ENCODE assay signal across 19 cellular contexts in genomic region chr6:10395946-10396577, GRCh38. TPM values are rescaled to one million over a fixed set of nuclear protein-coding genes. Genes with fewer than 3 reads are reported as not detected.
DNase-seq lines count a peak whose midpoint lies in the region; ATAC-seq, FAIRE-seq and TF ChIP-seq lines count a peak whose summit lies in the region.
"Had no signal": no experiment of that assay in that cellular context is flagged by ENCODE, and none has a peak within 500 bp of the region (broad histone marks: within the 10 kb centered on the region; RNA-seq: fewer than 3 reads in every experiment).

No MANE protein-coding gene starts in this region.

- 60% methylated on average over 9 of the region's 9 CpGs for WGBS in K562 (ENCODE audit: insufficient coverage, low coverage, missing lambda C conversion rate)
- 15 to 19% (median 18%) methylated on average over 9 of the region's 9 CpGs for WGBS in stomach, 5 donors

- TF ChIP-seq RAD21 in K562 (CRISPR knock-in tag; conservative IDR thresholded peaks at IDR 0.05 in 1 of 2, IDR thresholded peaks at IDR 0.05 in 1 of 2), result no peak

- peak; percentile 63 for ATAC-seq in K562
- no peak for ATAC-seq in HG02798 (IDR thresholded peaks at IDR 0.05; ENCODE audit: poor library complexity, unreplicated experiment)
- ATAC-seq in GM21515 (IDR thresholded peaks at IDR 0.05; ENCODE audit: unreplicated experiment), result no peak
- ATAC-seq: left colon, mucosa of descending colon had no signal

- TF ChIP-seq POLR2A in K562 (conservative IDR thresholded peaks at IDR 0.05) (no peak), stomach (IDR thresholded peaks at IDR 0.05) (no peak)

- no peaks in the 10 kb centered on the region for H4K20me1 ChIP-seq in K562 (replicated peaks; ENCODE audit: control insufficient read depth, insufficient read depth, low read length)

- no peaks in the 10 kb centered on the region for H3K27me3 ChIP-seq in K562 (ENCODE audit: control insufficient read depth in 2 of 2, insufficient read depth in 2 of 2, low read length in 2 of 2)
- H3K27me3 ChIP-seq in stomach, result peaks cover 23 to 100% (median 86%) of the 10 kb centered on the region in 3 donors

- TF ChIP-seq CTCF in K562 (IDR thresholded peaks at IDR 0.05 in 2 of 3, conservative IDR thresholded peaks at IDR 0.05 in 1 of 3; ENCODE audit: insufficient read depth in 2 of 3, low read depth in 1 of 3, low read length in 3 of 3), result no peak
- no peak for TF ChIP-seq CTCF in neural crest cell (conservative IDR thresholded peaks at IDR 0.05)
- no peak for TF ChIP-seq CTCF in stomach (IDR thresholded peaks at IDR 0.05)

- POLR2A ChIA-PET in K562 (lab: Yijun Ruan, JAX), result interaction anchor here (0.7 to 1.1 kb wide), 4 partner anchors 8 to 80 kb away, joined by 3 to 4 read pairs (median 3); no protein-coding TSS in a partner anchor

- H3K4me2 ChIP-seq in K562 (ENCODE audit: insufficient read depth, low read length), result no peak overlapping the region

- H2AFZ ChIP-seq in K562 (ENCODE audit: low read depth, low read length), result peak overlapping the region; percentile 85

- intact Hi-C loops in K562 (cut with micrococcal nuclease) (no loop called here), stomach (cut with DNase I; ENCODE audit: low total_unique reads) (no loop called here)

- CTCF ChIA-PET in K562 (lab: Yijun Ruan, JAX; ENCODE audit: low intra/inter-chr PET ratio), result no interaction called here

- peaks cover 2% of the 10 kb centered on the region for H3K36me3 Mint-ChIP-seq in IgD-negative memory B cell
- H3K36me3 Mint-ChIP-seq in neural crest cell (ENCODE audit: low read depth), result peaks cover 2% of the 10 kb centered on the region

- H3K27ac ChIP-seq in K562 (ENCODE audit: extremely low read depth, low read depth, low read length) (no peak overlapping the region), stomach (no peak overlapping the region)
- H3K27ac ChIP-seq: sigmoid colon had no signal

- peaks cover 4 to 23% (median 15%) of the 10 kb centered on the region in 3 donors for H3K9me3 Mint-ChIP-seq in IgD-negative memory B cell
- no peaks in the 10 kb centered on the region for H3K9me3 Mint-ChIP-seq in neural crest cell

- no peaks in the 10 kb centered on the region for H3K36me3 ChIP-seq in ES-I3 (ENCODE audit: insufficient read depth, low read length)
- no peaks in the 10 kb centered on the region; the same call in 2 of the 3 replicates for H3K36me3 ChIP-seq in K562 (ENCODE audit: control insufficient read depth, insufficient read depth, low read length)
- H3K36me3 ChIP-seq in stomach, result no peaks in the 10 kb centered on the region
- H3K36me3 ChIP-seq: sigmoid colon had no signal

- DNase-seq in K562 (ENCODE audit: extremely low read depth in 1 of 4, low spot score in 3 of 4), result no peak
- DNase-seq in neural crest cell (ENCODE audit: low read depth, low spot score), result no peak
- no peak for DNase-seq in stomach
- DNase-seq in amygdala (lab: John Stamatoyannopoulos, UW), result no peak
- DNase-seq: activated CD4-positive, alpha-beta T cell treated with anti-CD3 and anti-CD28 coated beads for 1 hour; anterior cingulate cortex; foreskin fibroblast; left colon; mucosa of descending colon; NCI-H1417; NK-92 treated with Interleukin-12 subunit alpha and Interleukin-12 subunit beta, amount 100 ng/mL, for 24 hours; occipital lobe; sigmoid colon; stimulated activated CD4-positive, alpha-beta T cell treated with anti-CD3 and anti-CD28 coated beads, Interleukin-2, amount 100 ng/mL, for 24 hours had no signal

- H3K4me3 Mint-ChIP-seq in IgD-negative memory B cell, result no peak overlapping the region
- H3K4me3 Mint-ChIP-seq in neural crest cell, result peak overlapping the region; percentile 72

- BruUV-seq in K562 (replicated peaks; lab: Mats Ljungman, UMichigan), result no TSS peak

- TF ChIP-seq EP300 in K562 (IDR thresholded peaks at IDR 0.05; ENCODE audit: low read length), result no peak
- TF ChIP-seq EP300 in stomach (IDR thresholded peaks at IDR 0.05), result no peak

- H3K4me3 ChIP-seq in K562 (no peak overlapping the region), stomach (no peak overlapping the region)
- H3K4me3 ChIP-seq: mucosa of descending colon, sigmoid colon had no signal

- H3K4me1 Mint-ChIP-seq in IgD-negative memory B cell (peaks cover 0 to 1% (median 0%) of the 10 kb centered on the region in 3 donors), neural crest cell (peaks cover 54% of the 10 kb centered on the region)

- FAIRE-seq in K562 (lab: Jason Lieb, UNC), result no peak
- FAIRE-seq: colon had no signal

- no peaks in the 10 kb centered on the region for H3K79me2 ChIP-seq in K562 (ENCODE audit: control insufficient read depth, insufficient read depth, low read length)

- in situ Hi-C loops in K562 (cut with MboI), result no loop called here

- no peaks in the 10 kb centered on the region for H3K9me1 ChIP-seq in K562 (ENCODE audit: control insufficient read depth, insufficient read depth, low read length)

- H3K27me3 Mint-ChIP-seq in IgD-negative memory B cell (peaks cover 76% of the 10 kb centered on the region), neural crest cell (ENCODE audit: low read depth) (peaks cover 99% of the 10 kb centered on the region)

- H3K9ac ChIP-seq in ES-I3 (ENCODE audit: low read depth, low read length), result peak overlapping the region; percentile 27; the same call in 1 of the 2 replicates
- no peak overlapping the region for H3K9ac ChIP-seq in K562 (ENCODE audit: insufficient read depth in 1 of 2, low read depth in 2 of 2, low read length in 2 of 2)

- H3K27ac Mint-ChIP-seq in IgD-negative memory B cell (peak overlapping the region in 2 of 3 donors; percentile 6 to 84), neural crest cell (ENCODE audit: unreplicated experiment) (peak overlapping the region; percentile 43)

- H3K4me1 ChIP-seq in ES-I3 (ENCODE audit: insufficient read depth, low read length), result peaks cover 41% of the 10 kb centered on the region
- H3K4me1 ChIP-seq in K562 (replicated peaks in 1 of 2; ENCODE audit: control insufficient read depth in 2 of 2, insufficient read depth in 2 of 2, low read length in 2 of 2), result peaks cover 7 to 9% of the 10 kb centered on the region in 2 experiments; a peak in 4 of 5 replicates
- no peaks in the 10 kb centered on the region for H3K4me1 ChIP-seq in stomach
- H3K4me1 ChIP-seq: sigmoid colon had no signal

- no peaks in the 10 kb centered on the region for H3K9me3 ChIP-seq in ES-I3 (ENCODE audit: control insufficient read depth, insufficient read depth, low read length)
- peaks cover 6% of the 10 kb centered on the region for H3K9me3 ChIP-seq in K562 (replicated peaks; ENCODE audit: control insufficient read depth, insufficient read depth, low read depth, low read length)
- H3K9me3 ChIP-seq in stomach, result peaks cover 0 to 9% (median 2%) of the 10 kb centered on the region in 4 donors
- H3K9me3 ChIP-seq: mucosa of descending colon, sigmoid colon had no signal

TF ChIP-seq in K562, 482 proteins besides CTCF, POLR2A, EP300 and RAD21 (continues in another document):
- TF ChIP-seq ZNF143 (CRISPR knock-in tag; IDR thresholded peaks at IDR 0.05) (no peak), KLF6 (CRISPR knock-in tag; IDR thresholded peaks at IDR 0.05; ENCODE audit: borderline replicate concordance) (no peak), HDGF (IDR thresholded peaks at IDR 0.05) (no peak), PYGO2 (tag; IDR thresholded peaks at IDR 0.05) (no peak), TRIM28 (IDR thresholded peaks at IDR 0.05) (no peak), TAF7 (tag; IDR thresholded peaks at IDR 0.05) (no peak), NCOA6 (IDR thresholded peaks at IDR 0.05) (no peak)

RNA-seq across cellular contexts. Expression of gene TFAP2A, which starts 18.8 kb away (rescaled TPM):
- polyA plus RNA-seq in IgD-negative memory B cell (not detected), K562 (2011; rRNA removed) (0.15 and 0.17 TPM in 2 replicates), K562 (2014; fragmentation: Illumina TruSeq; extraction: Trizol) (0.37 and 0.54 TPM in 2 replicates), K562 (2014; fragmentation: Nextera tagmentation; extraction: Ambion mirVana) (under 1 TPM; 0.14 to 0.20 TPM), K562 (2014; rRNA removed) (0.15 and 0.36 TPM in 2 replicates), stomach (10 to 100 TPM in 1 of 3 donors, under 1 TPM in 1, not detected in 1; 0.50 to 10.1 TPM)
- total RNA-seq in K562 (2011; cell fraction: chromatin; rRNA removed; ENCODE audit: low replicate concordance), result 0.51 and 0.55 TPM in 2 replicates
- 0.33 TPM in 1 of 2 replicates, not detected in the other for total RNA-seq in K562 (2011; cell fraction: nucleolus; rRNA removed)
- total RNA-seq in K562 (2011; cell fraction: nucleoplasm; rRNA removed), result 0.29 and 0.61 TPM in 2 replicates
- total RNA-seq in K562 (2014; rRNA removed) (0.33 TPM in 1 of 2 replicates, not detected in the other), K562 (2014; rRNA removed; fragmentation: Illumina TruSeq; extraction: Trizol) (0.18 TPM in 1 of 2 replicates, not detected in the other), K562 (2015; rRNA removed; fragmentation: Illumina TruSeq; extraction: Trizol) (0.11 and 0.22 TPM in 2 replicates), K562 (2021) (0.40 and 0.53 TPM in 2 replicates), neural crest cell (8.2 and 9.6 TPM in 2 replicates), stomach (under 1 TPM in 1 of 5 donors, not detected in 4; 0.18 TPM)
- polyA plus RNA-seq in K562 (2011; cell fraction: cytosol; rRNA removed), result 0.19 and 0.22 TPM in 2 replicates
- 0.24 and 0.46 TPM in 2 replicates for polyA plus RNA-seq in K562 (2011; cell fraction: nucleus; rRNA removed)
- 0.29 and 0.42 TPM in 2 replicates for polyA plus RNA-seq in K562 (2012)
- polyA minus RNA-seq in K562 (2011; rRNA and poly(A)+ RNA removed), result 0.12 and 0.28 TPM in 2 replicates
- 1.0 and 3.5 TPM in 2 replicates for polyA minus RNA-seq in K562 (2011; cell fraction: cytosol; rRNA and poly(A)+ RNA removed)
- polyA minus RNA-seq in K562 (2011; cell fraction: nucleus; rRNA and poly(A)+ RNA removed), result 0.40 and 0.56 TPM in 2 replicates
- total RNA-seq: occipital lobe had no signal
